ENCODE assay signal across 20 cellular contexts in genomic region chr17:10031102-10031501, GRCh38.
A peak's percentile ranks its signal among the peaks of the same experiment; 100 is the strongest.
DNase-seq lines count a peak whose midpoint lies in the region; ATAC-seq and TF ChIP-seq lines count a peak whose summit lies in the region.
"Had no signal": no experiment of that assay in that cellular context is flagged by ENCODE, and none has a peak within 500 bp of the region (broad histone marks: within the 10 kb centered on the region; RNA-seq: fewer than 3 reads in every experiment).

No MANE protein-coding gene starts in this region.

- no peak overlapping the region for H2BK12ac ChIP-seq in mesenchymal stem cell (ENCODE audit: low read length in 2 of 2)

- H3K4me3 ChIP-seq in mesenchymal stem cell (ENCODE audit: insufficient read depth in 1 of 2, low read depth in 1 of 2, low read length in 2 of 2) (no peak overlapping the region), sigmoid colon (no peak overlapping the region)

- H3K9me3 ChIP-seq in mesenchymal stem cell (ENCODE audit: control insufficient read depth, low read length) (no peaks in the 10 kb centered on the region), sigmoid colon (no peaks in the 10 kb centered on the region)
- H3K9me3 ChIP-seq: BE2C had no signal

- H2AFZ ChIP-seq in mesenchymal stem cell (ENCODE audit: low read depth, low read length), result no peak overlapping the region

- H3K4me2 ChIP-seq in mesenchymal stem cell (ENCODE audit: low read length, poor library complexity, severe bottlenecking), result no peak overlapping the region

- no peak for TF ChIP-seq EP300 in sigmoid colon (IDR thresholded peaks at IDR 0.05)

- H3K14ac ChIP-seq in mesenchymal stem cell (ENCODE audit: low read length in 2 of 2), result no peak overlapping the region

- no peak overlapping the region for H3K4me3 Mint-ChIP-seq in activated T-cell treated with anti-CD3 and anti-CD28 coated beads, Interleukin-2, amount 50 U/mL, for 72 hours
- H3K4me3 Mint-ChIP-seq in activated T-cell treated with anti-CD3 and anti-CD28 coated beads, Interleukin-2, amount 50 U/mL, for 24 hours, result no peak overlapping the region
- H3K4me3 Mint-ChIP-seq: CD8-positive, alpha-beta memory T cell had no signal

- H3K9me3 Mint-ChIP-seq in activated T-cell treated with anti-CD3 and anti-CD28 coated beads, Interleukin-2, amount 50 U/mL, for 72 hours, result no peaks in the 10 kb centered on the region
- no peaks in the 10 kb centered on the region for H3K9me3 Mint-ChIP-seq in activated T-cell treated with anti-CD3 and anti-CD28 coated beads, Interleukin-2, amount 50 U/mL, for 24 hours
- H3K9me3 Mint-ChIP-seq: CD8-positive, alpha-beta memory T cell had no signal

- H3K27me3 Mint-ChIP-seq in activated T-cell treated with anti-CD3 and anti-CD28 coated beads, Interleukin-2, amount 50 U/mL, for 72 hours (ENCODE audit: low read depth), result no peaks in the 10 kb centered on the region
- no peaks in the 10 kb centered on the region for H3K27me3 Mint-ChIP-seq in activated T-cell treated with anti-CD3 and anti-CD28 coated beads, Interleukin-2, amount 50 U/mL, for 24 hours

- H3K18ac ChIP-seq in mesenchymal stem cell (ENCODE audit: low read depth in 1 of 2, low read length in 2 of 2), result no peak overlapping the region

- no peak overlapping the region for H4K8ac ChIP-seq in mesenchymal stem cell (ENCODE audit: low read length)

- peak overlapping the region; percentile 70 for H2AK5ac ChIP-seq in mesenchymal stem cell (ENCODE audit: low read length, severe bottlenecking)

- ATAC-seq in activated T-cell treated with anti-CD3 and anti-CD28 coated beads, Interleukin-2, amount 50 U/mL, for 72 hours (replicated peaks in 1 of 2), result no peak
- no peak for ATAC-seq in HG02571 (IDR thresholded peaks at IDR 0.05; ENCODE audit: unreplicated experiment)

- intact Hi-C loops in sigmoid colon (cut with DNase I), result no loop called here

- WGBS in mesenchymal stem cell, result 70% methylated on average over 3 of the region's 3 CpGs
- WGBS in sigmoid colon, 2 donors, result 59 to 63% methylated on average over 3 of the region's 3 CpGs

- DNase-seq in activated T-cell treated with anti-CD3 and anti-CD28 coated beads, Interleukin-2, amount 50 U/mL, for 72 hours, result no peak
- no peak for DNase-seq in activated T-cell treated with anti-CD3 and anti-CD28 coated beads, Interleukin-2, amount 50 U/mL, for 24 hours
- DNase-seq in mesenchymal stem cell (no peak), substantia nigra (lab: John Stamatoyannopoulos, UW) (no peak), sigmoid colon (no peak), germinal center (ENCODE audit: low spot score) (no peak)
- DNase-seq: BE2C; CD8-positive, alpha-beta memory T cell; DND-41; HCEC 1CT; MV-4-11; NCI-H1417 treated with DMSO at 0.1 percent for 48 hours; NCI-H2029; NCI-H2171; NCI-H446; NCI-H69 had no signal

- no peak for TF ChIP-seq CTCF in sigmoid colon (IDR thresholded peaks at IDR 0.05)

- H3K27me3 ChIP-seq in mesenchymal stem cell (ENCODE audit: control insufficient read depth in 1 of 2, insufficient read depth in 1 of 2, low read length in 2 of 2), result no peaks in the 10 kb centered on the region
- no peaks in the 10 kb centered on the region for H3K27me3 ChIP-seq in sigmoid colon
- H3K27me3 ChIP-seq: BE2C had no signal

- H3K27ac ChIP-seq in cingulate gyrus (ENCODE audit: low read depth, low read length) (peak overlapping the region; percentile 22), mesenchymal stem cell (ENCODE audit: low read length, poor library complexity, severe bottlenecking) (no peak overlapping the region), substantia nigra (ENCODE audit: low read depth, low read length, poor library complexity, severe bottlenecking) (peak overlapping the region; percentile 75), sigmoid colon (peak overlapping the region in 2 of 4 donors; percentile 2 to 47)
- H3K27ac ChIP-seq: 22Rv1, HL-60 had no signal

- peaks cover 10% of the 10 kb centered on the region for H3K79me1 ChIP-seq in mesenchymal stem cell (replicated peaks; ENCODE audit: low read length, poor library complexity, severe bottlenecking)

- H3K4me1 ChIP-seq in mesenchymal stem cell (ENCODE audit: control insufficient read depth, insufficient read depth, low read depth, low read length) (peaks cover 22% of the 10 kb centered on the region), sigmoid colon (peaks cover 0 to 27% (median 13%) of the 10 kb centered on the region in 4 donors)
- H3K4me1 ChIP-seq: BE2C had no signal

- H3K27ac Mint-ChIP-seq in activated T-cell treated with anti-CD3 and anti-CD28 coated beads, Interleukin-2, amount 50 U/mL, for 72 hours, result peak overlapping the region; percentile 22
- no peak overlapping the region for H3K27ac Mint-ChIP-seq in activated T-cell treated with anti-CD3 and anti-CD28 coated beads, Interleukin-2, amount 50 U/mL, for 24 hours

- no peak overlapping the region for H3K4ac ChIP-seq in mesenchymal stem cell (ENCODE audit: low read depth in 1 of 2, low read length in 2 of 2)

- no peak for TF ChIP-seq POLR2A in sigmoid colon (IDR thresholded peaks at IDR 0.05)

- no peaks in the 10 kb centered on the region for H3K36me3 Mint-ChIP-seq in activated T-cell treated with anti-CD3 and anti-CD28 coated beads, Interleukin-2, amount 50 U/mL, for 72 hours (ENCODE audit: insufficient read depth in 2 of 2)
- no peaks in the 10 kb centered on the region for H3K36me3 Mint-ChIP-seq in activated T-cell treated with anti-CD3 and anti-CD28 coated beads, Interleukin-2, amount 50 U/mL, for 24 hours (ENCODE audit: low read depth)

- H2BK120ac ChIP-seq in mesenchymal stem cell (ENCODE audit: low read depth, low read length), result no peak overlapping the region

- H2BK5ac ChIP-seq in mesenchymal stem cell (ENCODE audit: low read depth, low read length, poor library complexity, severe bottlenecking), result no peak overlapping the region

- no peak overlapping the region for H2BK15ac ChIP-seq in mesenchymal stem cell (ENCODE audit: low read depth, poor library complexity, severe bottlenecking)

- H4K91ac ChIP-seq in mesenchymal stem cell (ENCODE audit: low read length), result peak overlapping the region; percentile 18

- peaks cover 0 to 24% of the 10 kb centered on the region in 2 experiments for H3K36me3 ChIP-seq in mesenchymal stem cell (ENCODE audit: control insufficient read depth in 1 of 2, insufficient read depth in 2 of 2, low read depth in 1 of 2, low read length in 2 of 2)
- H3K36me3 ChIP-seq in sigmoid colon, result no peaks in the 10 kb centered on the region
- H3K36me3 ChIP-seq: BE2C had no signal

- no peak overlapping the region for H3K23ac ChIP-seq in mesenchymal stem cell (ENCODE audit: low read length in 2 of 2)

- H3K4me1 Mint-ChIP-seq in activated T-cell treated with anti-CD3 and anti-CD28 coated beads, Interleukin-2, amount 50 U/mL, for 72 hours (ENCODE audit: low read depth), result no peaks in the 10 kb centered on the region
- no peaks in the 10 kb centered on the region for H3K4me1 Mint-ChIP-seq in activated T-cell treated with anti-CD3 and anti-CD28 coated beads, Interleukin-2, amount 50 U/mL, for 24 hours (ENCODE audit: low read depth)

- H3K9ac ChIP-seq in mesenchymal stem cell (ENCODE audit: low read length), result no peak overlapping the region
